In genomic region chr1:9714257-9714718, GRCh38 we compare ENCODE assay signal across 14 cellular contexts.
A peak's percentile ranks its signal among the peaks of the same experiment; 100 is the strongest.
DNase-seq lines count a peak whose midpoint lies in the region; ATAC-seq, FAIRE-seq and TF ChIP-seq lines count a peak whose summit lies in the region.
"Had no signal": no experiment of that assay in that cellular context is flagged by ENCODE, and none has a peak within 500 bp of the region (broad histone marks: within the 10 kb centered on the region; RNA-seq: fewer than 3 reads in every experiment).

No MANE protein-coding gene starts in this region.

- peaks cover 23% of the 10 kb centered on the region for H3K79me2 ChIP-seq in K562 (ENCODE audit: control insufficient read depth, insufficient read depth, low read length)

- peaks cover 71% of the 10 kb centered on the region for H3K36me3 Mint-ChIP-seq in activated CD8-positive, alpha-beta memory T cell treated with anti-CD3 and anti-CD28 coated beads, Interleukin-2, amount 10 ng/mL, durations not matched to agents 7 days and 5 days
- H3K36me3 Mint-ChIP-seq in stimulated activated naive B cell treated with anti-CD40 and anti-IgM and Interleukin-4, amounts not matched to agents 10 μg/mL and 1 μg/mL and 100 μg/mL, for 72 hours = peaks cover 54 to 68% of the 10 kb centered on the region in 2 donors

- in situ Hi-C loops in K562 (cut with MboI) = no loop called here

- no peak for DNase-seq in activated CD8-positive, alpha-beta memory T cell treated with anti-CD3 and anti-CD28 coated beads, Interleukin-2, amount 10 ng/mL, durations not matched to agents 7 days and 5 days
- no peak for DNase-seq in activated CD8-positive, alpha-beta memory T cell treated with anti-CD3 and anti-CD28 coated beads for 24 hours
- DNase-seq in T-helper 9 cell (peak; percentile 34), K562 (ENCODE audit: extremely low read depth in 1 of 4, low spot score in 3 of 4) (peak; percentile 34 to 74 (median 54)), ovary (no peak), suprapubic skin (ENCODE audit: low spot score in 2 of 2) (no peak)
- DNase-seq in stimulated activated naive B cell treated with anti-CD40 and anti-IgM and Interleukin-4, amounts not matched to agents 10 μg/mL and 1 μg/mL and 100 μg/mL, for 72 hours = no peak
- DNase-seq: activated CD4-positive, CD25-positive, alpha-beta regulatory T cell treated with anti-CD3 and anti-CD28 coated beads, Interleukin-2, amount 50 U/mL, for 72 hours; body of pancreas; MG63; tibial artery had no signal

- no peak for TF ChIP-seq RAD21 in K562 (CRISPR knock-in tag; conservative IDR thresholded peaks at IDR 0.05 in 1 of 2, IDR thresholded peaks at IDR 0.05 in 1 of 2)

- peak; percentile 70 for FAIRE-seq in K562 (lab: Jason Lieb, UNC)
- FAIRE-seq: endothelial cell of umbilical vein had no signal

- H3K27ac ChIP-seq in K562 (ENCODE audit: extremely low read depth, low read depth, low read length) (no peak overlapping the region; the same call in 2 of the 3 replicates), ovary (no peak overlapping the region), suprapubic skin (no peak overlapping the region)
- H3K27ac ChIP-seq: body of pancreas, tibial artery had no signal

- no peaks in the 10 kb centered on the region for H3K9me1 ChIP-seq in K562 (ENCODE audit: control insufficient read depth, insufficient read depth, low read length)

- POLR2A ChIA-PET in K562 (lab: Yijun Ruan, JAX) = interaction anchor here (1.1 to 1.3 kb wide), 2 partner anchors 12 to 17 kb away, joined by 3 to 4 read pairs; no protein-coding TSS in a partner anchor

- intact Hi-C loops in K562 (cut with micrococcal nuclease) (no loop called here), ovary (cut with DNase I) (no loop called here)

- H3K4me1 Mint-ChIP-seq in activated CD8-positive, alpha-beta memory T cell treated with anti-CD3 and anti-CD28 coated beads, Interleukin-2, amount 10 ng/mL, durations not matched to agents 7 days and 5 days = peaks cover 76% of the 10 kb centered on the region
- H3K4me1 Mint-ChIP-seq in stimulated activated naive B cell treated with anti-CD40 and anti-IgM and Interleukin-4, amounts not matched to agents 10 μg/mL and 1 μg/mL and 100 μg/mL, for 72 hours = peaks cover 32 to 45% of the 10 kb centered on the region in 2 donors

- H3K4me2 ChIP-seq in K562 (ENCODE audit: insufficient read depth, low read length) = no peak overlapping the region

- no peaks in the 10 kb centered on the region for H3K27me3 ChIP-seq in K562 (ENCODE audit: control insufficient read depth in 2 of 2, insufficient read depth in 2 of 2, low read length in 2 of 2)
- H3K27me3 ChIP-seq in ovary = no peaks in the 10 kb centered on the region
- H3K27me3 ChIP-seq in suprapubic skin = no peaks in the 10 kb centered on the region
- H3K27me3 ChIP-seq: body of pancreas, MG63, tibial artery had no signal

- TF ChIP-seq EP300 in K562 (IDR thresholded peaks at IDR 0.05; ENCODE audit: low read length) (peak; percentile 59; the same call in 1 of the 2 replicates), ovary (IDR thresholded peaks at IDR 0.05) (no peak), suprapubic skin (IDR thresholded peaks at IDR 0.05) (no peak)

- H3K36me3 ChIP-seq in K562 (ENCODE audit: control insufficient read depth, insufficient read depth, low read length) (peaks cover 10% of the 10 kb centered on the region; the same call in 2 of the 3 replicates), ovary (no peaks in the 10 kb centered on the region), suprapubic skin (peaks cover 18% of the 10 kb centered on the region)
- H3K36me3 ChIP-seq: MG63 had no signal

- H3K4me3 Mint-ChIP-seq in activated CD8-positive, alpha-beta memory T cell treated with anti-CD3 and anti-CD28 coated beads, Interleukin-2, amount 10 ng/mL, durations not matched to agents 7 days and 5 days = peak overlapping the region; percentile 47
- peak overlapping the region in 1 of 2 donors; percentile 22 for H3K4me3 Mint-ChIP-seq in stimulated activated naive B cell treated with anti-CD40 and anti-IgM and Interleukin-4, amounts not matched to agents 10 μg/mL and 1 μg/mL and 100 μg/mL, for 72 hours

- no peak for TF ChIP-seq CTCF in K562 (IDR thresholded peaks at IDR 0.05 in 2 of 3, conservative IDR thresholded peaks at IDR 0.05 in 1 of 3; ENCODE audit: insufficient read depth in 2 of 3, low read depth in 1 of 3, low read length in 3 of 3)
- TF ChIP-seq CTCF in ovary (IDR thresholded peaks at IDR 0.05) = no peak
- TF ChIP-seq CTCF in suprapubic skin (IDR thresholded peaks at IDR 0.05) = no peak

- no TSS peak for BruUV-seq in K562 (replicated peaks; lab: Mats Ljungman, UMichigan)

- ATAC-seq in activated CD8-positive, alpha-beta memory T cell treated with anti-CD3 and anti-CD28 coated beads, Interleukin-2, amount 10 ng/mL, durations not matched to agents 7 days and 5 days = no peak
- peak; percentile 8; the same call in 1 of the 3 replicates for ATAC-seq in K562
- peak; percentile 25 to 30 for ATAC-seq in stimulated activated naive B cell treated with anti-CD40 and anti-IgM and Interleukin-4, amounts not matched to agents 10 μg/mL and 1 μg/mL and 100 μg/mL, for 72 hours (replicated peaks)
- no peak for ATAC-seq in HG03378 (IDR thresholded peaks at IDR 0.05; ENCODE audit: unreplicated experiment)
- ATAC-seq: body of pancreas, right cardiac atrium had no signal

- CTCF ChIA-PET in activated CD8-positive, alpha-beta memory T cell treated with anti-CD3 and anti-CD28 coated beads, Interleukin-2, amount 10 ng/mL, durations not matched to agents 7 days and 5 days (lab: Charles Lee) = interaction anchor here (1.2 to 7.9 kb wide), 6 partner anchors 8 to 87 kb away, joined by 4 to 150 read pairs (median 6); no protein-coding TSS in a partner anchor
- CTCF ChIA-PET in K562 (lab: Yijun Ruan, JAX; ENCODE audit: low intra/inter-chr PET ratio) = interaction anchor here (0.6 kb wide), 1 partner anchor 99 kb away, joined by 4 read pairs; no protein-coding TSS in a partner anchor

- H4K20me1 ChIP-seq in K562 (replicated peaks; ENCODE audit: control insufficient read depth, insufficient read depth, low read length) = no peaks in the 10 kb centered on the region

- H3K27me3 Mint-ChIP-seq in activated CD8-positive, alpha-beta memory T cell treated with anti-CD3 and anti-CD28 coated beads, Interleukin-2, amount 10 ng/mL, durations not matched to agents 7 days and 5 days = peaks cover 2% of the 10 kb centered on the region
- no peaks in the 10 kb centered on the region for H3K27me3 Mint-ChIP-seq in stimulated activated naive B cell treated with anti-CD40 and anti-IgM and Interleukin-4, amounts not matched to agents 10 μg/mL and 1 μg/mL and 100 μg/mL, for 72 hours

- TF ChIP-seq POLR2A in K562 (conservative IDR thresholded peaks at IDR 0.05) (no peak), ovary (IDR thresholded peaks at IDR 0.05) (no peak), suprapubic skin (IDR thresholded peaks at IDR 0.05) (no peak)

- peaks cover 48 to 68% of the 10 kb centered on the region in 2 experiments for H3K4me1 ChIP-seq in K562 (replicated peaks in 1 of 2; ENCODE audit: control insufficient read depth in 2 of 2, insufficient read depth in 2 of 2, low read length in 2 of 2)
- H3K4me1 ChIP-seq in ovary (ENCODE audit: insufficient read depth) = peaks cover 10% of the 10 kb centered on the region
- H3K4me1 ChIP-seq in suprapubic skin = peaks cover 11% of the 10 kb centered on the region
- H3K4me1 ChIP-seq: body of pancreas had no signal

- H2AFZ ChIP-seq in K562 (ENCODE audit: low read depth, low read length) = no peak overlapping the region

- H3K9me3 ChIP-seq in K562 (replicated peaks; ENCODE audit: control insufficient read depth, insufficient read depth, low read depth, low read length) (no peaks in the 10 kb centered on the region), ovary (no peaks in the 10 kb centered on the region), suprapubic skin (no peaks in the 10 kb centered on the region)
- H3K9me3 ChIP-seq: body of pancreas, MG63, tibial artery had no signal

- WGBS in K562 (ENCODE audit: insufficient coverage, low coverage, missing lambda C conversion rate) = 27% methylated on average over 6 of the region's 6 CpGs
- 58 to 62% (median 62%) methylated on average over 6 of the region's 6 CpGs for WGBS in ovary, 3 donors
- 69% methylated on average over 6 of the region's 6 CpGs for WGBS in suprapubic skin

- no peak overlapping the region for H3K9ac ChIP-seq in K562 (ENCODE audit: insufficient read depth in 1 of 2, low read depth in 2 of 2, low read length in 2 of 2)

- no peaks in the 10 kb centered on the region for H3K9me3 Mint-ChIP-seq in activated CD8-positive, alpha-beta memory T cell treated with anti-CD3 and anti-CD28 coated beads, Interleukin-2, amount 10 ng/mL, durations not matched to agents 7 days and 5 days (ENCODE audit: low read depth)
- H3K9me3 Mint-ChIP-seq in stimulated activated naive B cell treated with anti-CD40 and anti-IgM and Interleukin-4, amounts not matched to agents 10 μg/mL and 1 μg/mL and 100 μg/mL, for 72 hours = peaks cover 0 to 1% of the 10 kb centered on the region in 2 donors

- peak overlapping the region; percentile 96 for H3K27ac Mint-ChIP-seq in activated CD8-positive, alpha-beta memory T cell treated with anti-CD3 and anti-CD28 coated beads, Interleukin-2, amount 10 ng/mL, durations not matched to agents 7 days and 5 days
- peak overlapping the region; percentile 85 for H3K27ac Mint-ChIP-seq in stimulated activated naive B cell treated with anti-CD40 and anti-IgM and Interleukin-4, amounts not matched to agents 10 μg/mL and 1 μg/mL and 100 μg/mL, for 72 hours

- H3K4me3 ChIP-seq in K562 (no peak overlapping the region), ovary (no peak overlapping the region), suprapubic skin (no peak overlapping the region)
- H3K4me3 ChIP-seq: body of pancreas, MG63, tibial artery had no signal

TF ChIP-seq in K562, 482 proteins besides CTCF, POLR2A, EP300 and RAD21 (continues in another document):
- 0 out of 2 replicates have a peak, but pooled peaks have one; percentile 14 for TF ChIP-seq CBFA2T2 (conservative IDR thresholded peaks at IDR 0.05)
- no peak for TF ChIP-seq DEAF1 (CRISPR knock-in tag; IDR thresholded peaks at IDR 0.05)
- TF ChIP-seq ZNF586 (CRISPR knock-in tag; conservative IDR thresholded peaks at IDR 0.05) = no peak
- peak; percentile 30 for TF ChIP-seq MEIS2 (IDR thresholded peaks at IDR 0.05; ENCODE audit: partially characterized antibody)

Comparison
In these comparisons a context has a peak if more than half of its experiments do, and no peak if none do; other contexts are left out.
1. ATAC-seq: peak in K562 (single experiment) and stimulated activated naive B cell treated with anti-CD40 and anti-IgM and Interleukin-4, amounts not matched to agents 10 μg/mL and 1 μg/mL and 100 μg/mL, for 72 hours (2 of 2); none in activated CD8-positive, alpha-beta memory T cell treated with anti-CD3 and anti-CD28 coated beads, Interleukin-2, amount 10 ng/mL, durations not matched to agents 7 days and 5 days (single experiment) and HG03378 (single experiment).
2. DNase-seq: peak in T-helper 9 cell (single experiment) and K562 (4 of 4); none in activated CD8-positive, alpha-beta memory T cell treated with anti-CD3 and anti-CD28 coated beads, Interleukin-2, amount 10 ng/mL, durations not matched to agents 7 days and 5 days (single experiment), activated CD8-positive, alpha-beta memory T cell treated with anti-CD3 and anti-CD28 coated beads for 24 hours (single experiment), stimulated activated naive B cell treated with anti-CD40 and anti-IgM and Interleukin-4, amounts not matched to agents 10 μg/mL and 1 μg/mL and 100 μg/mL, for 72 hours (single experiment), ovary (0 of 5) and suprapubic skin (0 of 2).